Comparison of ENCODE assay signal across 8 cellular contexts in genomic region chr17:75504347-75505151, GRCh38. TPM values are rescaled to one million over a fixed set of nuclear protein-coding genes. Genes with fewer than 3 reads are reported as not detected.
DNase-seq lines count a peak whose midpoint lies in the region; ATAC-seq and TF ChIP-seq lines count a peak whose summit lies in the region.

No MANE protein-coding gene starts in this region.

- H3K27me3 ChIP-seq in hepatocyte = no peaks in the 10 kb centered on the region

- TF ChIP-seq CTCF in hepatocyte (IDR thresholded peaks at IDR 0.05; ENCODE audit: poor library complexity) = peak; percentile 50
- no peak for TF ChIP-seq CTCF in omental fat pad (IDR thresholded peaks at IDR 0.05)

- H2AFZ ChIP-seq in hepatocyte = no peak overlapping the region

- H3K9me3 ChIP-seq in hepatocyte (ENCODE audit: low read depth) = no peaks in the 10 kb centered on the region

- H4K20me1 ChIP-seq in hepatocyte (ENCODE audit: insufficient read depth, poor library complexity, severe bottlenecking) = peaks cover 4% of the 10 kb centered on the region

- ATAC-seq in activated T-helper 17 cell treated with anti-CD3 and anti-CD28 coated beads, Interleukin-2, amount 50 U/mL, for 72 hours (replicated peaks) = peak; percentile 61
- no peak for ATAC-seq in omental fat pad (ENCODE audit: low FRiP score)

- no peak overlapping the region for H3K4me3 ChIP-seq in hepatocyte

- no peaks in the 10 kb centered on the region for H3K27me3 Mint-ChIP-seq in activated T-helper 17 cell treated with anti-CD3 and anti-CD28 coated beads, Interleukin-2, amount 50 U/mL, for 72 hours

- 79% methylated on average over 20 of the region's 32 CpGs for WGBS in hepatocyte (ENCODE audit: low lambda C conversion rate, missing lambda C conversion rate)

- no peak overlapping the region for H3K4me3 Mint-ChIP-seq in activated T-helper 17 cell treated with anti-CD3 and anti-CD28 coated beads, Interleukin-2, amount 50 U/mL, for 72 hours

- H3K27ac ChIP-seq in hepatocyte (no peak overlapping the region), temporal lobe (ENCODE audit: low read depth, low read length) (peak overlapping the region; percentile 2)

- no peaks in the 10 kb centered on the region for H3K36me3 ChIP-seq in hepatocyte (replicated peaks; ENCODE audit: insufficient read depth, low read depth)

- H3K9me2 ChIP-seq in hepatocyte (replicated peaks; ENCODE audit: insufficient read depth) = no peaks in the 10 kb centered on the region

- no peaks in the 10 kb centered on the region for H3K36me3 Mint-ChIP-seq in activated T-helper 17 cell treated with anti-CD3 and anti-CD28 coated beads, Interleukin-2, amount 50 U/mL, for 72 hours (ENCODE audit: low read depth)

- H3K27ac Mint-ChIP-seq in activated T-helper 17 cell treated with anti-CD3 and anti-CD28 coated beads, Interleukin-2, amount 50 U/mL, for 72 hours = no peak overlapping the region

- H3K9me3 Mint-ChIP-seq in activated T-helper 17 cell treated with anti-CD3 and anti-CD28 coated beads, Interleukin-2, amount 50 U/mL, for 72 hours = no peaks in the 10 kb centered on the region

- peaks cover 6% of the 10 kb centered on the region for H3K79me2 ChIP-seq in hepatocyte

- H3K4me1 ChIP-seq in hepatocyte (ENCODE audit: insufficient read depth) = peaks cover 3% of the 10 kb centered on the region

- no peaks in the 10 kb centered on the region for H3K4me1 Mint-ChIP-seq in activated T-helper 17 cell treated with anti-CD3 and anti-CD28 coated beads, Interleukin-2, amount 50 U/mL, for 72 hours

- H3K4me2 ChIP-seq in hepatocyte = no peak overlapping the region

- DNase-seq in DMS 273 (lab: John Stamatoyannopoulos, UW; ENCODE audit: unreplicated experiment) (peak; percentile 48), DMS 273 treated with DMSO at 0.1 percent for 48 hours (lab: John Stamatoyannopoulos, UW) (no peak), NCI-H460 (ENCODE audit: extremely low read depth, low read depth) (peak; percentile 40), hepatocyte (ENCODE audit: low spot score) (peak; percentile 58), NCI-H1105 (lab: John Stamatoyannopoulos, UW) (no peak), omental fat pad (ENCODE audit: low spot score) (no peak)

RNA-seq across cellular contexts. Expression of gene CASKIN2, which starts 10.8 kb away (rescaled TPM):
- total RNA-seq in NCI-H460 (2014; rRNA removed; shearing (Covaris generic)) = 4.8 and 6.0 TPM in 2 replicates
- polyA plus RNA-seq in NCI-H460 (2014; cell fraction: nucleus; rRNA removed) = 5.8 and 8.2 TPM in 2 replicates
- total RNA-seq in activated T-helper 17 cell treated with anti-CD3 and anti-CD28 coated beads, Interleukin-2, amount 50 U/mL, for 72 hours = 1 to 10 TPM; 2.9 to 5.4 TPM
- 5.3 and 9.8 TPM in 2 replicates for total RNA-seq in hepatocyte
- 14.5 and 16.2 TPM in 2 replicates for polyA plus RNA-seq in hepatocyte
- 5.7 TPM for total RNA-seq in temporal lobe
- 10 to 100 TPM in 3 of 4 donors, 1 to 10 TPM in 1; 6.7 to 61.5 (median 23.9) TPM for total RNA-seq in omental fat pad

RNA-seq across cellular contexts. Expression of gene TSEN54, which starts 11.8 kb away (rescaled TPM):
- total RNA-seq in NCI-H460 (2014; rRNA removed; shearing (Covaris generic)) = 17.3 and 27.2 TPM in 2 replicates
- 95.3 and 118 TPM in 2 replicates for polyA plus RNA-seq in NCI-H460 (2014; cell fraction: nucleus; rRNA removed)
- 10 to 100 TPM; 25.3 to 46.4 TPM for total RNA-seq in activated T-helper 17 cell treated with anti-CD3 and anti-CD28 coated beads, Interleukin-2, amount 50 U/mL, for 72 hours
- total RNA-seq in hepatocyte (30.4 and 42.5 TPM in 2 replicates), temporal lobe (7.6 TPM), omental fat pad (10 to 100 TPM in 3 of 4 donors, 1 to 10 TPM in 1; 9.4 to 33.3 (median 14.9) TPM)
- 46.3 and 52.3 TPM in 2 replicates for polyA plus RNA-seq in hepatocyte

RNA-seq across cellular contexts. Expression of gene LLGL2, which starts 20.9 kb away (rescaled TPM):
- 8.8 and 9.2 TPM in 2 replicates for total RNA-seq in NCI-H460 (2014; rRNA removed; shearing (Covaris generic))
- 60.2 and 61.8 TPM in 2 replicates for polyA plus RNA-seq in NCI-H460 (2014; cell fraction: nucleus; rRNA removed)
- total RNA-seq in activated T-helper 17 cell treated with anti-CD3 and anti-CD28 coated beads, Interleukin-2, amount 50 U/mL, for 72 hours = 10 to 100 TPM; 16.7 to 24.1 TPM
- total RNA-seq in hepatocyte (60.9 and 81.8 TPM in 2 replicates), temporal lobe (0.74 TPM), omental fat pad (10 to 100 TPM in 1 of 4 donors, 1 to 10 TPM in 3; 5.4 to 10.4 (median 6.7) TPM)
- 154 and 194 TPM in 2 replicates for polyA plus RNA-seq in hepatocyte

RNA-seq across cellular contexts. Expression of gene TMEM94, which starts 48.1 kb away (rescaled TPM):
- 39.8 and 49.8 TPM in 2 replicates for total RNA-seq in NCI-H460 (2014; rRNA removed; shearing (Covaris generic))
- polyA plus RNA-seq in NCI-H460 (2014; cell fraction: nucleus; rRNA removed) = 108 and 230 TPM in 2 replicates
- total RNA-seq in activated T-helper 17 cell treated with anti-CD3 and anti-CD28 coated beads, Interleukin-2, amount 50 U/mL, for 72 hours = 10 to 100 TPM; 76.5 to 79.8 TPM
- 18.7 and 53.5 TPM in 2 replicates for total RNA-seq in hepatocyte
- 43.5 and 50.7 TPM in 2 replicates for polyA plus RNA-seq in hepatocyte
- 20.7 TPM for total RNA-seq in temporal lobe
- total RNA-seq in omental fat pad = 10 to 100 TPM; 27.9 to 66.0 (median 46.1) TPM

Comparison
In these comparisons a context has a peak if more than half of its experiments do, and no peak if none do; other contexts are left out.
1. DNase-seq: peak in DMS 273 (single experiment), NCI-H460 (single experiment) and hepatocyte (single experiment); none in DMS 273 treated with DMSO at 0.1 percent for 48 hours (single experiment), NCI-H1105 (single experiment) and omental fat pad (single experiment).